ENCODE assay signal across 14 cellular contexts in genomic region chr11:135022430-135022829, GRCh38.
DNase-seq lines count a peak whose midpoint lies in the region; ATAC-seq and TF ChIP-seq lines count a peak whose summit lies in the region.
"Had no signal": no experiment of that assay in that cellular context is flagged by ENCODE, and none has a peak within 500 bp of the region (broad histone marks: within the 10 kb centered on the region; RNA-seq: fewer than 3 reads in every experiment).

No MANE protein-coding gene starts in this region.

- no peaks in the 10 kb centered on the region for H4K20me1 ChIP-seq in GM23338 (replicated peaks; ENCODE audit: insufficient read depth)

- peaks cover 8% of the 10 kb centered on the region; the same call in 1 of the 2 replicates for H3K4me1 ChIP-seq in GM23338 (ENCODE audit: insufficient read depth)
- H3K4me1 ChIP-seq: Caco-2 had no signal

- H3K9me2 ChIP-seq in GM23338 (ENCODE audit: insufficient read depth) = no peaks in the 10 kb centered on the region

- no peaks in the 10 kb centered on the region for H3F3A ChIP-seq in GM23338 (replicated peaks; ENCODE audit: low read depth)

- no peaks in the 10 kb centered on the region for H3K27me3 Mint-ChIP-seq in GM23338 (ENCODE audit: insufficient read depth, low read depth, poor library complexity)

- no peaks in the 10 kb centered on the region for H3K79me2 ChIP-seq in GM23338 (replicated peaks; ENCODE audit: insufficient read depth)

- H3K27me3 ChIP-seq in GM23338 (ENCODE audit: insufficient read depth) (no peaks in the 10 kb centered on the region), WERI-Rb-1 (ENCODE audit: insufficient read depth, low read depth, severe bottlenecking) (peaks cover 3% of the 10 kb centered on the region)

- H3K4me2 ChIP-seq in GM23338 = no peak overlapping the region

- no peaks in the 10 kb centered on the region for H3K36me3 Mint-ChIP-seq in GM23338 (ENCODE audit: low read depth)

- H3K36me3 ChIP-seq in GM23338 (ENCODE audit: insufficient read depth) (peaks cover 2% of the 10 kb centered on the region; the same call in 1 of the 2 replicates), WERI-Rb-1 (no peaks in the 10 kb centered on the region)

- DNase-seq in GM23338 (ENCODE audit: low spot score) = no peak
- DNase-seq in NCI-H526 (lab: John Stamatoyannopoulos, UW) = peak; percentile 73 to 76
- peak; percentile 18 for DNase-seq in astrocyte of the hippocampus (ENCODE audit: low read depth, low spot score)
- no peak for DNase-seq in coronary artery (ENCODE audit: low spot score)
- DNase-seq in WERI-Rb-1 = no peak
- DNase-seq in putamen (ENCODE audit: low spot score) = no peak
- DNase-seq: AML-193; Caco-2; CD4-positive, alpha-beta T cell; DMS79 treated with DMSO at 0.1 percent for 48 hours; GF-D8; HCEC 1CT had no signal

- no peak overlapping the region for H3K27ac ChIP-seq in GM23338 (ENCODE audit: low read depth)
- no peak overlapping the region for H3K27ac ChIP-seq in coronary artery
- no peak overlapping the region for H3K27ac ChIP-seq in WERI-Rb-1
- H3K27ac ChIP-seq: C4-2B had no signal

- H3K4me3 ChIP-seq in GM23338 (no peak overlapping the region), coronary artery (no peak overlapping the region), WERI-Rb-1 (ENCODE audit: low read depth, low read length) (no peak overlapping the region)
- H3K4me3 ChIP-seq: GM12878 had no signal

- no peak for ATAC-seq in GM23338
- ATAC-seq: GM12878 had no signal

- peaks cover 14% of the 10 kb centered on the region; the same call in 2 of the 3 replicates for H3K4me1 Mint-ChIP-seq in GM23338

- no peak for TF ChIP-seq CTCF in GM23338 (conservative IDR thresholded peaks at IDR 0.05; ENCODE audit: low read depth in 2 of 2)
- no peak for TF ChIP-seq CTCF in coronary artery (IDR thresholded peaks at IDR 0.05)
- no peak for TF ChIP-seq CTCF in WERI-Rb-1 (IDR thresholded peaks at IDR 0.05; ENCODE audit: low read depth, low read length)

- H3K27ac Mint-ChIP-seq in GM23338 = no peak overlapping the region
- H3K27ac Mint-ChIP-seq: CD4-positive, alpha-beta T cell had no signal

- no peak overlapping the region for H2AFZ ChIP-seq in GM23338

- peaks cover 13% of the 10 kb centered on the region; the same call in 2 of the 3 replicates for H3K9me3 Mint-ChIP-seq in GM23338

- no peak overlapping the region for H3K4me3 Mint-ChIP-seq in GM23338
- H3K4me3 Mint-ChIP-seq: CD4-positive, alpha-beta T cell had no signal

- peaks cover 3% of the 10 kb centered on the region for H3K9me3 ChIP-seq in WERI-Rb-1 (ENCODE audit: severe bottlenecking)
- H3K9me3 ChIP-seq: Caco-2 had no signal

TF ChIP-seq in GM23338, 12 proteins besides CTCF, POLR2A, EP300 and RAD21:
- TF ChIP-seq ZNF331 (CRISPR knock-in tag; IDR thresholded peaks at IDR 0.05; ENCODE audit: low read depth) (peak; percentile 48; the same call in 1 of the 2 replicates), STAT1 (IDR thresholded peaks at IDR 0.05; ENCODE audit: unreplicated experiment) (no peak)

Comparison
In these comparisons a context has a peak if more than half of its experiments do, and no peak if none do; other contexts are left out.
1. DNase-seq: peak in NCI-H526 (2 of 2) and astrocyte of the hippocampus (single experiment); none in GM23338 (single experiment), coronary artery (single experiment), WERI-Rb-1 (single experiment) and putamen (single experiment).